11 cellular contexts compared by ENCODE assay signal in the genomic region with DNA sequence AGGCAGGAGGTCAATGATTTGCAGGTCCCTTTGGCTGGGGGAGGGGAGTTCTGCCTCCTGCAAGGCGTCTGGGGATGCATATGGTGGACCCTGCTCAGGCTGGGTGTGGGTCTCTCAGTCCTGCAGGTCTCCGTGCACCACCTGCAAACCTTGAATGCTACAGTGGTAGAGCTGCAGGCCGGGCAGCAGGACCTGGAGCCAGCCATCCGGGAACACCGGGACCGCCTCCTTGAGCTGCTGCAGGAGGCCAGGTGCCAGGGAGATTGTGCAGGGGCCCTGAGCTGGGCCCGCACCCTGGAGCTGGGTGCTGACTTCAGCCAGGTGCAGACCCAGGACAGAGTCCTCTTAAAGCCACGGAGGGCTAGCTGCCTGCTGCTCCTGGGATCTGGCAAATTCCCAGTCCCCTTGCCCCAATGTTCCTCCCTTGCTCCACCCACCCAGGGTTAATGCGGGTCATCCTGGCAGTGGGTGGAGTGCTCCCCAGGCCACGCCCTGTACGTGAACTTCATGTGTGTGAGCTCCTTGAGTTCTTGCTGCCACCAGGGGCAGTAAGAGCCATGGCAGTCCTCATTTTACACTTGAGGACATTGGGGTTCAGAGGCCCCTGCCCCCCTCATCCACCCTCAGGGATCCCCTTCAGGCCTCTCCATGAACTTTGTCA. TPM values are rescaled to one million over a fixed set of nuclear protein-coding genes. Genes with fewer than 3 reads are reported as not detected.
DNase-seq lines count a peak whose midpoint lies in the region; ATAC-seq and TF ChIP-seq lines count a peak whose summit lies in the region.
"Had no signal": no experiment of that assay in that cellular context is flagged by ENCODE, and none has a peak within 500 bp of the region (broad histone marks: within the 10 kb centered on the region; RNA-seq: fewer than 3 reads in every experiment).

No MANE protein-coding gene starts in this region.

- DNase-seq in GM12865 (ENCODE audit: low read depth) (peak; percentile 8), M059J (ENCODE audit: low read depth) (peak; percentile 70), nephron progenitor cell (peak; percentile 1), G401 (ENCODE audit: low spot score) (no peak), islet precursor cell (no peak)
- DNase-seq: activated gamma-delta T cell, DMS79 treated with DMSO at 0.1 percent for 48 hours had no signal

- H3K4me1 Mint-ChIP-seq in nephron progenitor cell = no peaks in the 10 kb centered on the region

- H3K9me3 Mint-ChIP-seq in nephron progenitor cell = no peaks in the 10 kb centered on the region

- H3K27ac Mint-ChIP-seq in nephron progenitor cell = no peak overlapping the region

- H3K9ac ChIP-seq in duodenal mucosa (ENCODE audit: low read depth in 1 of 2, low read length in 2 of 2) = peak overlapping the region in 1 of 2 donors; percentile 27

- H3K9me3 ChIP-seq in duodenal mucosa (ENCODE audit: control insufficient read depth in 1 of 2, low read length in 2 of 2) = no peaks in the 10 kb centered on the region
- H3K9me3 ChIP-seq: psoas muscle had no signal

- peaks cover 3 to 17% of the 10 kb centered on the region in 2 donors for H3K36me3 ChIP-seq in duodenal mucosa (ENCODE audit: control insufficient read depth in 1 of 2, insufficient read depth in 2 of 2, low read length in 2 of 2)

- no peaks in the 10 kb centered on the region for H3K27me3 ChIP-seq in duodenal mucosa (ENCODE audit: control insufficient read depth in 1 of 2, insufficient read depth in 2 of 2, low read length in 2 of 2)

- peak overlapping the region; percentile 25 for H3K27ac ChIP-seq in duodenal mucosa (ENCODE audit: low read depth, low read length)
- H3K27ac ChIP-seq: psoas muscle had no signal

- H3K36me3 Mint-ChIP-seq in nephron progenitor cell (ENCODE audit: low read depth) = no peaks in the 10 kb centered on the region

- peaks cover 26 to 34% of the 10 kb centered on the region in 2 donors for H3K4me1 ChIP-seq in duodenal mucosa (ENCODE audit: control insufficient read depth in 1 of 2, insufficient read depth in 2 of 2, low read length in 2 of 2)
- H3K4me1 ChIP-seq: psoas muscle had no signal

- ATAC-seq in HG02938 (IDR thresholded peaks at IDR 0.05; ENCODE audit: unreplicated experiment) = no peak
- ATAC-seq in HG02840 (IDR thresholded peaks at IDR 0.05; ENCODE audit: low FRiP score, unreplicated experiment) = no peak
- ATAC-seq: psoas muscle had no signal

- in situ Hi-C loops in G401 (cut with HindIII; ENCODE audit: low sequenced_read_pairs) = no loop called here

- TF ChIP-seq CTCF in GM12865 (IDR thresholded peaks at IDR 0.05; ENCODE audit: insufficient read depth, low read depth, low read length, missing control alignments) (no peak), nephron progenitor cell (IDR thresholded peaks at IDR 0.05) (no peak)

- H3K4me3 ChIP-seq in GM12865 (ENCODE audit: low read depth, low read length) (no peak overlapping the region), duodenal mucosa (ENCODE audit: low read depth in 1 of 2, low read length in 2 of 2) (peak overlapping the region; percentile 9 to 73)
- H3K4me3 ChIP-seq: psoas muscle had no signal

- no peaks in the 10 kb centered on the region for H3K27me3 Mint-ChIP-seq in nephron progenitor cell (ENCODE audit: low read depth, poor library complexity)

- H3K4me3 Mint-ChIP-seq in nephron progenitor cell = no peak overlapping the region

RNA-seq across cellular contexts. Expression of a gene that starts 3.1 kb away (rescaled TPM):
- 2.9 and 3.6 TPM in 2 replicates for total RNA-seq in M059J (2014; rRNA removed; shearing (Covaris generic))
- total RNA-seq in G401 (2014; rRNA removed; shearing (Covaris generic)) = 0.03 TPM in 1 of 2 replicates, not detected in the other

RNA-seq across cellular contexts. Expression of a gene that starts 19.8 kb away (rescaled TPM):
- 3.3 and 5.8 TPM in 2 replicates for total RNA-seq in M059J (2014; rRNA removed; shearing (Covaris generic))
- total RNA-seq in G401 (2014; rRNA removed; shearing (Covaris generic)) = 0.43 TPM in 1 of 2 replicates, not detected in the other

Comparison
In these comparisons a context has a peak if more than half of its experiments do, and no peak if none do; other contexts are left out.
1. DNase-seq: peak in GM12865 (single experiment), M059J (single experiment) and nephron progenitor cell (single experiment); none in G401 (single experiment) and islet precursor cell (single experiment).